5 cellular contexts compared by ENCODE assay signal in genomic region chr1:25420715-25421114, GRCh38. TPM values are rescaled to one million over a fixed set of nuclear protein-coding genes. Genes with fewer than 3 reads are reported as not detected.
"Had no signal": no experiment of that assay in that cellular context is flagged by ENCODE, and none has a peak within 500 bp of the region (broad histone marks: within the 10 kb centered on the region; RNA-seq: fewer than 3 reads in every experiment).

Gene RHCE, minus strand, starts transcription at chr1:25420825. Its CDS starts 39 bp downstream, at chr1:25420786.

RNA-seq across cellular contexts. Expression of gene RHCE, which starts in this region (rescaled TPM):
- total RNA-seq: activated B cell treated with CpG ODN at 0.5 μM for 24 hours; activated T-helper 1 cell treated with anti-CD3 and anti-CD28 coated beads, Interleukin-12 subunit alpha, Interleukin-12 subunit beta, Interleukin-2, Interleukin-4 antibody, amounts not matched to agents 30 ng/mL and 10 ng/mL and 1 ng/mL, durations not matched to agents 14 hours and 24 hours and 36 hours; T-helper 17 cell; T-helper 2 cell treated with Interferon-gamma antibody and Interleukin-4, amounts not matched to agents 100 ng/mL and 5 ng/mL, for 36 hours had no signal
- polyA plus RNA-seq: aorta had no signal
